ENCODE assay signal across 14 cellular contexts in the genomic region with DNA sequence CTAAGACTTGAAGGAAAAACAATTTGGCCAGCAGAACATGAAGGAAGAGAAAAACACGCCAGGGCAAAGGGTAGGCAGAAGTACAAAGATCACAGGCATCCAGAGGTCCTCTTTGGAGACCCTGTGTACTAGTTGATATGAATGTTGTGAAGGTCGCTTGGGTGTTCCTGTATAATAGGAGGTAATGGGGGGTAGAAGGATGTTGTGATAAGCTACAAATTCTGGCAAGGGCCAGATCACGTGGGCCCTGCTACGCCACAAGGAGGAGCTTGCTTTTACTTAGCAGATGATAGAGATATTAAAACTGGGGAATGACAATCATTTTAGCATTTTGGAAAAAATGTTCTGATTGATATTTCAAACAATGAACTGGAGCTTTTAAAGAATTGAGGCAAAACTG. TPM values are rescaled to one million over a fixed set of nuclear protein-coding genes. Genes with fewer than 3 reads are reported as not detected.
DNase-seq lines count a peak whose midpoint lies in the region; ATAC-seq and TF ChIP-seq lines count a peak whose summit lies in the region.
"Had no signal": no experiment of that assay in that cellular context is flagged by ENCODE, and none has a peak within 500 bp of the region (broad histone marks: within the 10 kb centered on the region; RNA-seq: fewer than 3 reads in every experiment).

No MANE protein-coding gene starts in this region.

- H3K27me3 ChIP-seq in SU-DHL-6 (ENCODE audit: low read length) (no peaks in the 10 kb centered on the region), upper lobe of left lung (no peaks in the 10 kb centered on the region)

- CTCF ChIA-PET in activated CD8-positive, alpha-beta memory T cell treated with anti-CD3 and anti-CD28 coated beads, Interleukin-2, amount 10 ng/mL, durations not matched to agents 7 days and 5 days (lab: Charles Lee) = interaction anchor here (0.7 to 10.8 kb wide), 20 partner anchors 12 to 294 kb away, joined by 3 to 249 read pairs (median 9); partner anchors contain the start of genes BRD2, HLA-DMB, PSMB9 and TAP1

- in situ Hi-C loops in KBM-7 (cut with MboI; ENCODE audit: low pct_unique_long_range_greater_than_20kb, low sequenced_read_pairs) = no loop called here

- peaks cover 54% of the 10 kb centered on the region for H3F3A ChIP-seq in SU-DHL-6 (ENCODE audit: insufficient read depth)

- H3K9me2 ChIP-seq in SU-DHL-6 (replicated peaks; ENCODE audit: insufficient read depth, low read length) = no peaks in the 10 kb centered on the region

- TF ChIP-seq POLR2A in upper lobe of left lung (IDR thresholded peaks at IDR 0.05) = no peak

- TF ChIP-seq EP300 in upper lobe of left lung (IDR thresholded peaks at IDR 0.05) = no peak

- no peaks in the 10 kb centered on the region for H3K36me3 ChIP-seq in SU-DHL-6 (ENCODE audit: low read length)
- H3K36me3 ChIP-seq in upper lobe of left lung = peaks cover 0 to 3% (median 0%) of the 10 kb centered on the region in 4 donors

- no peaks in the 10 kb centered on the region for H3K27me3 Mint-ChIP-seq in activated CD8-positive, alpha-beta memory T cell treated with anti-CD3 and anti-CD28 coated beads, Interleukin-2, amount 10 ng/mL, durations not matched to agents 7 days and 5 days
- H3K27me3 Mint-ChIP-seq in memory B cell = no peaks in the 10 kb centered on the region

- peak overlapping the region; percentile 72 for H3K4me2 ChIP-seq in SU-DHL-6 (ENCODE audit: low read depth, low read length, poor library complexity, severe bottlenecking)
- H3K4me2 ChIP-seq: smooth muscle cell had no signal

- 65 to 70% methylated on average over 4 of the region's 4 CpGs for WGBS in upper lobe of left lung, 2 donors

- H3K9ac ChIP-seq in SU-DHL-6 (ENCODE audit: low read length) = no peak overlapping the region

- peaks cover 58% of the 10 kb centered on the region for H3K4me1 Mint-ChIP-seq in activated CD8-positive, alpha-beta memory T cell treated with anti-CD3 and anti-CD28 coated beads, Interleukin-2, amount 10 ng/mL, durations not matched to agents 7 days and 5 days
- peaks cover 69% of the 10 kb centered on the region for H3K4me1 Mint-ChIP-seq in memory B cell

- H4K20me1 ChIP-seq in SU-DHL-6 (ENCODE audit: low read depth, low read length) = no peaks in the 10 kb centered on the region

- no peak for TF ChIP-seq CTCF in SU-DHL-6 (IDR thresholded peaks at IDR 0.05; ENCODE audit: insufficient read depth, low read length, poor library complexity, severe bottlenecking)
- TF ChIP-seq CTCF in upper lobe of left lung (IDR thresholded peaks at IDR 0.05) = no peak

- no peaks in the 10 kb centered on the region for H3K9me3 Mint-ChIP-seq in activated CD8-positive, alpha-beta memory T cell treated with anti-CD3 and anti-CD28 coated beads, Interleukin-2, amount 10 ng/mL, durations not matched to agents 7 days and 5 days (ENCODE audit: low read depth)
- no peaks in the 10 kb centered on the region for H3K9me3 Mint-ChIP-seq in memory B cell
- H3K9me3 Mint-ChIP-seq: type B pancreatic cell had no signal

- DNase-seq in activated CD8-positive, alpha-beta memory T cell treated with anti-CD3 and anti-CD28 coated beads, Interleukin-2, amount 10 ng/mL, durations not matched to agents 7 days and 5 days = no peak
- no peak for DNase-seq in activated CD8-positive, alpha-beta memory T cell treated with anti-CD3 and anti-CD28 coated beads for 24 hours
- no peak for DNase-seq in memory B cell (ENCODE audit: low spot score in 2 of 2)
- DNase-seq in upper lobe of left lung = no peak
- DNase-seq in NCI-H1048 (lab: John Stamatoyannopoulos, UW) = no peak
- no peak for DNase-seq in KBM-7
- DNase-seq in NCI-H1092 (lab: John Stamatoyannopoulos, UW) = no peak
- DNase-seq: activated CD8-positive, alpha-beta memory T cell treated with anti-CD3 and anti-CD28 coated beads, Interleukin-2, amount 50 U/mL, for 4 hours; cortex of kidney; EL had no signal

- ATAC-seq in activated CD8-positive, alpha-beta memory T cell treated with anti-CD3 and anti-CD28 coated beads, Interleukin-2, amount 10 ng/mL, durations not matched to agents 7 days and 5 days = no peak
- ATAC-seq in memory B cell (ENCODE audit: low read depth) = no peak
- no peak for ATAC-seq in upper lobe of left lung (ENCODE audit: low FRiP score in 2 of 2)

- H3K4me3 ChIP-seq in SU-DHL-6 (ENCODE audit: insufficient read depth, low read length, poor library complexity, severe bottlenecking) (no peak overlapping the region), upper lobe of left lung (no peak overlapping the region)
- H3K4me3 ChIP-seq: smooth muscle cell had no signal

- H3K9me3 ChIP-seq in SU-DHL-6 (ENCODE audit: insufficient read depth, low read length) (no peaks in the 10 kb centered on the region), upper lobe of left lung (no peaks in the 10 kb centered on the region)

- peak overlapping the region; percentile 75 for H3K27ac ChIP-seq in SU-DHL-6 (ENCODE audit: low read depth, low read length)
- peak overlapping the region; percentile 65 to 89 (median 87) for H3K27ac ChIP-seq in upper lobe of left lung

- no peak overlapping the region for H2AFZ ChIP-seq in SU-DHL-6 (ENCODE audit: low read depth, low read length, severe bottlenecking)

- H3K27ac Mint-ChIP-seq in activated CD8-positive, alpha-beta memory T cell treated with anti-CD3 and anti-CD28 coated beads, Interleukin-2, amount 10 ng/mL, durations not matched to agents 7 days and 5 days = peak overlapping the region; percentile 19
- H3K27ac Mint-ChIP-seq in memory B cell = peak overlapping the region; percentile 99
- H3K27ac Mint-ChIP-seq: type B pancreatic cell had no signal

- H3K4me3 Mint-ChIP-seq in activated CD8-positive, alpha-beta memory T cell treated with anti-CD3 and anti-CD28 coated beads, Interleukin-2, amount 10 ng/mL, durations not matched to agents 7 days and 5 days = no peak overlapping the region
- H3K4me3 Mint-ChIP-seq in memory B cell = peak overlapping the region; percentile 99
- H3K4me3 Mint-ChIP-seq: type B pancreatic cell had no signal

- peaks cover 23 to 39% (median 33%) of the 10 kb centered on the region in 4 donors for H3K4me1 ChIP-seq in upper lobe of left lung

- H3K36me3 Mint-ChIP-seq in activated CD8-positive, alpha-beta memory T cell treated with anti-CD3 and anti-CD28 coated beads, Interleukin-2, amount 10 ng/mL, durations not matched to agents 7 days and 5 days = peaks cover 16% of the 10 kb centered on the region
- H3K36me3 Mint-ChIP-seq in memory B cell = peaks cover 21% of the 10 kb centered on the region
- H3K36me3 Mint-ChIP-seq: type B pancreatic cell had no signal

- peaks cover 39% of the 10 kb centered on the region for H3K79me2 ChIP-seq in SU-DHL-6 (ENCODE audit: insufficient read depth, low read length)

RNA-seq across cellular contexts. Expression of gene HLA-DMA, which starts 0.9 kb away (rescaled TPM):
- 10 to 100 TPM; 57.9 to 60.9 TPM for total RNA-seq in activated CD8-positive, alpha-beta memory T cell treated with anti-CD3 and anti-CD28 coated beads, Interleukin-2, amount 10 ng/mL, durations not matched to agents 7 days and 5 days
- total RNA-seq in upper lobe of left lung = 100 to 1,000 TPM in 4 of 6 donors, 10 to 100 TPM in 2; 83.7 to 271 (median 134) TPM

RNA-seq across cellular contexts. Expression of gene HLA-DMB, which starts 12.9 kb away (rescaled TPM):
- total RNA-seq in activated CD8-positive, alpha-beta memory T cell treated with anti-CD3 and anti-CD28 coated beads, Interleukin-2, amount 10 ng/mL, durations not matched to agents 7 days and 5 days = 10 to 100 TPM; 22.7 to 31.2 TPM
- total RNA-seq in upper lobe of left lung = 100 to 1,000 TPM in 3 of 6 donors, 10 to 100 TPM in 3; 35.6 to 233 (median 80.6) TPM
- total RNA-seq: MCF 10A, smooth muscle cell had no signal

RNA-seq across cellular contexts. Expression of gene BRD2, which starts 14.6 kb away (rescaled TPM):
- total RNA-seq in activated CD8-positive, alpha-beta memory T cell treated with anti-CD3 and anti-CD28 coated beads, Interleukin-2, amount 10 ng/mL, durations not matched to agents 7 days and 5 days = 100 to 1,000 TPM; 309 to 336 TPM
- 100 to 1,000 TPM; 144 to 388 (median 183) TPM for total RNA-seq in upper lobe of left lung

RNA-seq across cellular contexts. Expression of gene HLA-DOA, which starts 55.6 kb away (rescaled TPM):
- total RNA-seq in activated CD8-positive, alpha-beta memory T cell treated with anti-CD3 and anti-CD28 coated beads, Interleukin-2, amount 10 ng/mL, durations not matched to agents 7 days and 5 days = 10 to 100 TPM; 11.8 to 16.7 TPM
- 10 to 100 TPM in 5 of 6 donors, 1 to 10 TPM in 1; 9.4 to 56.8 (median 30.5) TPM for total RNA-seq in upper lobe of left lung
- total RNA-seq: MCF 10A had no signal
